In the genomic region with DNA sequence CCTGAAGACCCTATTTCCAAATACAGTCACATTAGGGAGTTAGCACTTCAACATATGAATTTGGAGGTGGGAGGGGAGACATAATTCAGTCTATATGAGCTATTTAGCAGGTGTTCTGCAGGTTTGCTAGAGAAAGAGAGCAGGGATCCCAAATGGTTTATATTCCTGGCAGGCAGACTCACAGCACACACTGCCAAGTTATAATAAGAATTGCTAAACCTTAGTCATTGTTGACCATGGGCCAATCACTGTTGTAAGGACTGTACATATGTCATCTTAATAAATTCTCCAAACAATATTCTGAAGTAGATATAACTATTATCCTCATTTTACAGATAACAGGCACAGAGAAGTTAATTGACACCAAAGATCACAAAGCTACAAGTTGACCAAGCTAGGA, we compare ENCODE assay signal across 30 cellular contexts. TPM values are rescaled to one million over a fixed set of nuclear protein-coding genes. Genes with fewer than 3 reads are reported as not detected.
DNase-seq lines count a peak whose midpoint lies in the region; ATAC-seq, FAIRE-seq and TF ChIP-seq lines count a peak whose summit lies in the region.
"Had no signal": no experiment of that assay in that cellular context is flagged by ENCODE, and none has a peak within 500 bp of the region (broad histone marks: within the 10 kb centered on the region; RNA-seq: fewer than 3 reads in every experiment).

No MANE protein-coding gene starts in this region.

- H3K27ac ChIP-seq in mammary epithelial cell (ENCODE audit: insufficient read depth, low read depth, low read length), result no peak overlapping the region
- H3K27ac ChIP-seq: KMS-11, psoas muscle, SJSA1, stomach, thyroid gland, vagina had no signal

- H3K27ac Mint-ChIP-seq in MCF 10A (ENCODE audit: low read depth, unreplicated experiment), result no peak overlapping the region
- H3K27ac Mint-ChIP-seq in type B pancreatic cell, result no peak overlapping the region
- H3K27ac Mint-ChIP-seq: activated naive CD8-positive, alpha-beta T cell; CD4-positive, alpha-beta T cell; endodermal cell; mesothelial cell of epicardium; naive B cell had no signal

- DNase-seq in MCF 10A (ENCODE audit: unreplicated experiment) (peak; percentile 36), mammary epithelial cell (no peak), bronchial epithelial cell (ENCODE audit: low read depth) (peak; percentile 65), fibroblast of the conjunctiva (ENCODE audit: low read depth) (peak; percentile 12), type B pancreatic cell (ENCODE audit: extremely low spot score, unreplicated experiment) (no peak), left colon (no peak), NCI-H1694 (lab: John Stamatoyannopoulos, UW) (no peak), NOMO-1 treated with dmso at 0.1 percent for 144 hours (lab: John Stamatoyannopoulos, UW; ENCODE audit: unreplicated experiment) (no peak)
- DNase-seq: activated CD4-positive, alpha-beta T cell treated with anti-CD3 and anti-CD28 coated beads for 4 hours; CD4-positive, alpha-beta T cell; endodermal cell; head of caudate nucleus; kidney; naive B cell; NCI-H1436 treated with DMSO at 0.1 percent for 48 hours; NCI-H774; occipital lobe; psoas muscle; stimulated activated CD4-positive, alpha-beta T cell treated with anti-CD3 and anti-CD28 coated beads, Interleukin-12 subunit alpha, Interleukin-12 subunit beta, amount 100 ng/mL, for 4 hours; stimulated activated CD4-positive, alpha-beta T cell treated with anti-CD3 and anti-CD28 coated beads, Interleukin-4, amount 100 ng/mL, for 1 hour; stomach; T-helper 9 cell; thyroid gland had no signal

- H3K27me3 Mint-ChIP-seq in MCF 10A (ENCODE audit: insufficient read depth, unreplicated experiment) (peaks cover 5% of the 10 kb centered on the region), type B pancreatic cell (peaks cover 55% of the 10 kb centered on the region)

- no peaks in the 10 kb centered on the region for H3K79me2 ChIP-seq in mammary epithelial cell (ENCODE audit: insufficient read depth, low read length)

- H3K9ac ChIP-seq in mammary epithelial cell (ENCODE audit: insufficient read depth, low read length), result no peak overlapping the region
- H3K9ac ChIP-seq: KMS-11 had no signal

- POLR2A ChIA-PET in MCF 10A (lab: Yijun Ruan, JAX), result no interaction called here

- no peaks in the 10 kb centered on the region for H3K9me3 Mint-ChIP-seq in MCF 10A (ENCODE audit: unreplicated experiment)
- H3K9me3 Mint-ChIP-seq in type B pancreatic cell, result no peaks in the 10 kb centered on the region
- H3K9me3 Mint-ChIP-seq: CD4-positive, alpha-beta T cell; endodermal cell; mesothelial cell of epicardium had no signal

- dilution Hi-C loops in mammary epithelial cell (cut with HindIII; ENCODE audit: low sequenced_read_pairs), result loop anchor here (5.0 kb wide), 1 partner anchor 41 kb away; no protein-coding TSS in a partner anchor

- no peaks in the 10 kb centered on the region for H3K9me3 ChIP-seq in mammary epithelial cell (replicated peaks; ENCODE audit: insufficient read depth, low read length)
- H3K9me3 ChIP-seq: esophagus muscularis mucosa, psoas muscle, SJSA1, stomach, thyroid gland, vagina had no signal

- TF ChIP-seq CTCF in MCF 10A (IDR thresholded peaks at IDR 0.05; ENCODE audit: unreplicated experiment) (no peak), mammary epithelial cell (conservative IDR thresholded peaks at IDR 0.05 in 1 of 2, IDR thresholded peaks at IDR 0.05 in 1 of 2; ENCODE audit: extremely low read depth in 1 of 2, insufficient read depth in 1 of 2, low read depth in 1 of 2, low read length in 2 of 2) (no peak), bronchial epithelial cell (IDR thresholded peaks at IDR 0.05; ENCODE audit: insufficient read depth, low read length, severe bottlenecking) (no peak), type B pancreatic cell (conservative IDR thresholded peaks at IDR 0.05) (no peak)

- H2AFZ ChIP-seq in mammary epithelial cell (ENCODE audit: low read depth, low read length), result no peak overlapping the region

- H3K27me3 ChIP-seq in mammary epithelial cell (ENCODE audit: insufficient read depth, low read length) (peaks cover 9% of the 10 kb centered on the region), bronchial epithelial cell (ENCODE audit: control insufficient read depth, insufficient read depth, low read length) (peaks cover 2% of the 10 kb centered on the region)
- H3K27me3 ChIP-seq: SJSA1, thyroid gland, vagina had no signal

- H4K20me1 ChIP-seq in mammary epithelial cell (ENCODE audit: insufficient read depth, low read length), result no peaks in the 10 kb centered on the region

- no peaks in the 10 kb centered on the region for H3K36me3 Mint-ChIP-seq in MCF 10A (ENCODE audit: insufficient read depth, unreplicated experiment)
- no peaks in the 10 kb centered on the region for H3K36me3 Mint-ChIP-seq in type B pancreatic cell
- H3K36me3 Mint-ChIP-seq: activated naive CD8-positive, alpha-beta T cell; mesothelial cell of epicardium; naive B cell had no signal

- CTCF ChIA-PET in MCF 10A (lab: Yijun Ruan, JAX) (no interaction called here), mammary epithelial cell (lab: Charles Lee; ENCODE audit: low non-redundant PET) (no interaction called here)

- no peak overlapping the region for H3K4me2 ChIP-seq in mammary epithelial cell (ENCODE audit: insufficient read depth, low read depth, low read length)
- H3K4me2 ChIP-seq: KMS-11 had no signal

- in situ Hi-C loops in mammary epithelial cell (cut with MboI; ENCODE audit: low sequenced_read_pairs in 2 of 2), result no loop called here

- no peak for FAIRE-seq in bronchial epithelial cell (lab: Jason Lieb, UNC)
- FAIRE-seq: kidney had no signal

- H3K4me3 ChIP-seq in mammary epithelial cell (replicated peaks in 1 of 3; ENCODE audit: insufficient read depth in 1 of 3, low read depth in 2 of 3, low read length in 3 of 3) (no peak overlapping the region), bronchial epithelial cell (ENCODE audit: low read depth, low read length) (no peak overlapping the region)
- H3K4me3 ChIP-seq: esophagus muscularis mucosa, psoas muscle, SJSA1, stomach, thyroid gland, vagina had no signal

- peaks cover 6% of the 10 kb centered on the region for H3K4me1 Mint-ChIP-seq in MCF 10A (ENCODE audit: insufficient read depth, unreplicated experiment)
- H3K4me1 Mint-ChIP-seq in type B pancreatic cell (ENCODE audit: unreplicated experiment), result peaks cover 8% of the 10 kb centered on the region

- H3K4me1 ChIP-seq in mammary epithelial cell (ENCODE audit: insufficient read depth, low read length), result no peaks in the 10 kb centered on the region
- H3K4me1 ChIP-seq: psoas muscle, thyroid gland had no signal

- H3K4me3 Mint-ChIP-seq in MCF 10A (ENCODE audit: unreplicated experiment) (no peak overlapping the region), type B pancreatic cell (peak overlapping the region; percentile 83)
- H3K4me3 Mint-ChIP-seq: activated naive CD8-positive, alpha-beta T cell; CD4-positive, alpha-beta T cell had no signal

- no TSS peak for BruUV-seq in MCF 10A (replicated peaks; lab: Mats Ljungman, UMichigan)
- BruUV-seq in mammary epithelial cell (replicated peaks; lab: Mats Ljungman, UMichigan), result no TSS peak

- ATAC-seq in left colon, result no peak
- ATAC-seq: psoas muscle, sciatic nerve had no signal

- H3K36me3 ChIP-seq in mammary epithelial cell (ENCODE audit: insufficient read depth, low read length) (no peaks in the 10 kb centered on the region), bronchial epithelial cell (ENCODE audit: control insufficient read depth, insufficient read depth, low read length) (no peaks in the 10 kb centered on the region)
- H3K36me3 ChIP-seq: esophagus muscularis mucosa, SJSA1, stomach, thyroid gland, vagina had no signal

- intact Hi-C loops in MCF 10A (cut with micrococcal nuclease) (no loop called here), mammary epithelial cell (cut with micrococcal nuclease) (no loop called here), left colon (cut with DNase I, micrococcal nuclease) (no loop called here)

RNA-seq across cellular contexts. Expression of a gene that starts 1.5 kb away (rescaled TPM):
- total RNA-seq in MCF 10A (2022) (0.10 TPM in 1 of 2 replicates, not detected in the other), mammary epithelial cell (1 to 10 TPM; 3.7 to 7.7 TPM), bronchial epithelial cell (1.8 and 3.7 TPM in 2 replicates), type B pancreatic cell (ENCODE audit: low replicate concordance) (17.6 and 44.7 TPM in 2 replicates), left colon (1 to 10 TPM; 1.0 to 4.0 TPM)
- polyA plus RNA-seq in mammary epithelial cell, result 0.40 TPM
- polyA minus RNA-seq in mammary epithelial cell, result 0.16 TPM

Comparison
In these comparisons a context has a peak if more than half of its experiments do, and no peak if none do; other contexts are left out.
1. DNase-seq: peak in MCF 10A (single experiment), bronchial epithelial cell (single experiment) and fibroblast of the conjunctiva (single experiment); none in mammary epithelial cell (single experiment), type B pancreatic cell (single experiment), left colon (0 of 2), NCI-H1694 (single experiment) and NOMO-1 treated with dmso at 0.1 percent for 144 hours (single experiment).